Comparison of ENCODE assay signal across 10 cellular contexts in genomic region chr13:22126433-22127021, GRCh38.
DNase-seq lines count a peak whose midpoint lies in the region; ATAC-seq and TF ChIP-seq lines count a peak whose summit lies in the region.
"Had no signal": no experiment of that assay in that cellular context is flagged by ENCODE, and none has a peak within 500 bp of the region (broad histone marks: within the 10 kb centered on the region; RNA-seq: fewer than 3 reads in every experiment).

No MANE protein-coding gene starts in this region.

- no peaks in the 10 kb centered on the region for H3K79me1 ChIP-seq in IMR-90 (ENCODE audit: low read depth in 1 of 2, low read length in 2 of 2)

- H3K4me2 ChIP-seq in IMR-90 (ENCODE audit: low read depth, low read length), result no peak overlapping the region

- TF ChIP-seq RAD21 in IMR-90 (IDR thresholded peaks at IDR 0.05; ENCODE audit: low read length), result no peak

- no peaks in the 10 kb centered on the region for H3K27me3 Mint-ChIP-seq in mesothelial cell of epicardium (ENCODE audit: low read depth)
- H3K27me3 Mint-ChIP-seq: type B pancreatic cell had no signal

- peak overlapping the region; percentile 28; the same call in 1 of the 2 replicates for H3K56ac ChIP-seq in IMR-90 (ENCODE audit: extremely low read depth, insufficient read depth, low read length)

- H3K36me3 Mint-ChIP-seq in mesothelial cell of epicardium, result no peaks in the 10 kb centered on the region
- H3K36me3 Mint-ChIP-seq: type B pancreatic cell had no signal

- H4K91ac ChIP-seq in IMR-90 (ENCODE audit: insufficient read depth, low read depth, low read length), result peak overlapping the region; percentile 57

- no peaks in the 10 kb centered on the region for H4K20me1 ChIP-seq in IMR-90 (ENCODE audit: insufficient read depth, low read length)

- peak overlapping the region; percentile 77; the same call in 1 of the 2 replicates for H3K14ac ChIP-seq in IMR-90 (replicated peaks; ENCODE audit: low read depth, low read length)

- H2AK9ac ChIP-seq in IMR-90 (replicated peaks; ENCODE audit: low read depth, low read length, poor library complexity), result no peak overlapping the region

- H3K4ac ChIP-seq in IMR-90 (ENCODE audit: low read depth, low read length), result peak overlapping the region; percentile 91

- DNase-seq in SIG-M5 treated with dmso at 0.1 percent for 504 hours (lab: John Stamatoyannopoulos, UW; ENCODE audit: unreplicated experiment) (peak; percentile 20), SIG-M5 (lab: John Stamatoyannopoulos, UW) (no peak), IMR-90 (no peak), omental fat pad (ENCODE audit: low spot score) (no peak), caudate nucleus (lab: John Stamatoyannopoulos, UW) (no peak), mesothelial cell of epicardium (ENCODE audit: low spot score in 2 of 2, unreplicated experiment in 2 of 2) (no peak)
- no peak for DNase-seq in stimulated activated CD4-positive, alpha-beta T cell treated with anti-CD3 and anti-CD28 coated beads, Interleukin-2, amount 100 ng/mL, for 24 hours

- peaks cover 6% of the 10 kb centered on the region for H3K9me1 ChIP-seq in IMR-90 (ENCODE audit: insufficient read depth, low read length)

- no peak overlapping the region for H3K9ac ChIP-seq in IMR-90 (ENCODE audit: low read depth, low read length)

- H3K4me3 ChIP-seq in IMR-90 (ENCODE audit: insufficient read depth, low read depth, low read length), result no peak overlapping the region

- no peaks in the 10 kb centered on the region for H3K36me3 ChIP-seq in IMR-90 (ENCODE audit: control insufficient read depth, insufficient read depth, low read length)

- in situ Hi-C loops in IMR-90 (cut with MboI; ENCODE audit: low sequenced_read_pairs), result no loop called here

- peak overlapping the region; percentile 96 for H2BK20ac ChIP-seq in IMR-90 (ENCODE audit: low read depth, low read length)

- no peak overlapping the region for H3K4me3 Mint-ChIP-seq in mesothelial cell of epicardium

- no CpG with 5 or more reads among the region's 2 CpGs for WGBS in IMR-90 (ENCODE audit: extremely low coverage in 2 of 2, insufficient read length in 1 of 2), 2 experiments

- no peaks in the 10 kb centered on the region for H3K27me3 ChIP-seq in IMR-90 (ENCODE audit: control insufficient read depth, insufficient read depth, low read length)

- POLR2A ChIA-PET in IMR-90 (lab: Charles Lee; ENCODE audit: unreplicated experiment), result no interaction called here

- H3K27ac ChIP-seq in IMR-90 (ENCODE audit: insufficient read depth, low read length), result peak overlapping the region; percentile 64; the same call in 1 of the 2 replicates
- no peak overlapping the region for H3K27ac ChIP-seq in caudate nucleus (ENCODE audit: low read depth, low read length)
- H3K27ac ChIP-seq: 22Rv1 had no signal

- H4K5ac ChIP-seq in IMR-90 (ENCODE audit: low read depth, low read length), result peak overlapping the region; percentile 88

- peak overlapping the region; percentile 99 for H3K18ac ChIP-seq in IMR-90 (ENCODE audit: low read depth, low read length)

- H3K23ac ChIP-seq in IMR-90 (ENCODE audit: low read depth, low read length), result no peak overlapping the region

- ATAC-seq in HG02610 (IDR thresholded peaks at IDR 0.05; ENCODE audit: unreplicated experiment) (peak; percentile 97), IMR-90 (ENCODE audit: low read depth) (no peak), omental fat pad (ENCODE audit: low FRiP score) (peak; percentile 49)

- TF ChIP-seq CTCF in IMR-90 (conservative IDR thresholded peaks at IDR 0.05; ENCODE audit: low read depth, low read length) (no peak), omental fat pad (IDR thresholded peaks at IDR 0.05) (no peak), mesothelial cell of epicardium (IDR thresholded peaks at IDR 0.05; ENCODE audit: unreplicated experiment) (no peak)

- no peak overlapping the region for H3K27ac Mint-ChIP-seq in mesothelial cell of epicardium
- H3K27ac Mint-ChIP-seq: type B pancreatic cell had no signal

- CTCF ChIA-PET in IMR-90 (lab: Yijun Ruan, JAX), result no interaction called here

- peak overlapping the region in 1 of 2 experiments; percentile 28; a peak in 2 of 4 replicates for H4K8ac ChIP-seq in IMR-90 (ENCODE audit: low read depth in 2 of 2, low read length in 2 of 2)

- no TSS peak for BruUV-seq in IMR-90 (replicated peaks; lab: Mats Ljungman, UMichigan)

- H3K9me3 ChIP-seq in IMR-90 (ENCODE audit: control insufficient read depth, insufficient read depth, low read length), result peaks cover 3% of the 10 kb centered on the region; the same call in 1 of the 2 replicates

- H2BK15ac ChIP-seq in IMR-90 (ENCODE audit: low read depth, low read length), result no peak overlapping the region; the same call in 1 of the 3 replicates

- dilution Hi-C loops in IMR-90 (cut with HindIII; ENCODE audit: low sequenced_read_pairs, unreplicated experiment), result no loop called here

- H2BK5ac ChIP-seq in IMR-90 (ENCODE audit: low read depth, low read length, poor library complexity, severe bottlenecking), result no peak overlapping the region

- no peak overlapping the region for H2AFZ ChIP-seq in IMR-90 (replicated peaks; ENCODE audit: low read length, poor library complexity)

- peaks cover 16% of the 10 kb centered on the region for H3K4me1 ChIP-seq in IMR-90 (ENCODE audit: control insufficient read depth, insufficient read depth, low read length)

- TF ChIP-seq POLR2A in IMR-90 (IDR thresholded peaks at IDR 0.05; ENCODE audit: low read depth, low read length), result no peak

- intact Hi-C loops in IMR-90 (cut with micrococcal nuclease), result loop anchor here (5.0 to 10.0 kb wide), 2 partner anchors 154 to 452 kb away; partner anchors contain the start of gene FGF9

- peak overlapping the region; percentile 4; the same call in 1 of the 2 replicates for H2AK5ac ChIP-seq in IMR-90 (ENCODE audit: low read depth, low read length)

- peaks cover 4% of the 10 kb centered on the region for H3K9me3 Mint-ChIP-seq in mesothelial cell of epicardium
- H3K9me3 Mint-ChIP-seq: type B pancreatic cell had no signal

- peak overlapping the region; percentile 91 for H2BK120ac ChIP-seq in IMR-90 (ENCODE audit: low read depth, low read length)

- peaks cover 25% of the 10 kb centered on the region for H3K4me1 Mint-ChIP-seq in mesothelial cell of epicardium

TF ChIP-seq in IMR-90, 13 proteins besides CTCF, POLR2A, EP300 and RAD21:
- TF ChIP-seq RFX5 (IDR thresholded peaks at IDR 0.05; ENCODE audit: low read depth, low read length), result no peak
- no peak for TF ChIP-seq MAZ (IDR thresholded peaks at IDR 0.05; ENCODE audit: borderline replicate concordance, low read depth, low read length)
- TF ChIP-seq ELK1 (IDR thresholded peaks at IDR 0.05; ENCODE audit: borderline replicate concordance, low read depth, low read length), result no peak
- no peak for TF ChIP-seq FOS (IDR thresholded peaks at IDR 0.05; ENCODE audit: low read depth, low read length)
- no peak for TF ChIP-seq CEBPB (IDR thresholded peaks at IDR 0.05; ENCODE audit: low read depth, low read length)
- TF ChIP-seq MXI1 (IDR thresholded peaks at IDR 0.05; ENCODE audit: borderline replicate concordance, low read depth, low read length), result no peak
- TF ChIP-seq CHD1 (IDR thresholded peaks at IDR 0.05; ENCODE audit: low read depth, low read length), result no peak
- TF ChIP-seq RCOR1 (IDR thresholded peaks at IDR 0.05; ENCODE audit: insufficient replicate concordance, low read length), result no peak
- TF ChIP-seq SMC3 (IDR thresholded peaks at IDR 0.05; ENCODE audit: low read depth, low read length), result no peak
- no peak for TF ChIP-seq NFE2L2 (IDR thresholded peaks at IDR 0.05; ENCODE audit: low read depth, low read length)
- no peak for TF ChIP-seq USF2 (IDR thresholded peaks at IDR 0.05; ENCODE audit: low read depth, low read length)
